In the genomic region with DNA sequence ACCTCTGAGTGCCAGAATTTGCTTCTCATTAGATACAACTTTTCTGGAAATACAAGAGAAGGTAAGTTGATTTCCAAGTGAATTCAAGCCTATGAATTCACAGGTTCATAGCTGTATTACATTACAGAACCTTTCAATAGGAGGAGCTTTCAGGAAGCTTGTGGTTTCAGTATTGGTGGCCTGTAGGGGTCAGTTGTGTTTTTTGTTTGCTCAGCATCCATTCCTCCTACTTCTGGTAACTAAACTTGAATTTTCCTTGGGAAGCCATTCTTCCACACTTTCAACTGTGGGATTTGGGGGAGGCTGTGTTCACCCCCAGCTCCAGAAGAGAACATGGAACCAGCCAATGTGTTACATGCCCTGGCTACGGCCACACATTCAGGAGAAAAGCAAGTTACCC, we compare ENCODE assay signal across 1 cellular context.
TF ChIP-seq lines count a peak whose summit lies in the region.

No MANE protein-coding gene starts in this region.

TF ChIP-seq in K562, 482 proteins besides CTCF, POLR2A, EP300 and RAD21:
- peak; percentile 79 for TF ChIP-seq MAFG (tag; conservative IDR thresholded peaks at IDR 0.05)
- TF ChIP-seq C11orf30 (IDR thresholded peaks at IDR 0.05; ENCODE audit: low read depth) = peak; percentile 89
- peak; percentile 61; the same call in 1 of the 2 replicates for TF ChIP-seq MAFK (IDR thresholded peaks at IDR 0.05; ENCODE audit: low read length)
- TF ChIP-seq SMC3 (conservative IDR thresholded peaks at IDR 0.05; ENCODE audit: insufficient read depth, low read depth, low read length) = 0 out of 2 replicates have a peak, but pooled peaks have one; percentile 10
- no peak for TF ChIP-seq MED1 (CRISPR knock-in tag; IDR thresholded peaks at IDR 0.05; ENCODE audit: borderline replicate concordance)
- 0 out of 2 replicates have a peak, but pooled peaks have one; percentile 16 for TF ChIP-seq ATF7 (IDR thresholded peaks at IDR 0.05)
- TF ChIP-seq, protein P1, sequence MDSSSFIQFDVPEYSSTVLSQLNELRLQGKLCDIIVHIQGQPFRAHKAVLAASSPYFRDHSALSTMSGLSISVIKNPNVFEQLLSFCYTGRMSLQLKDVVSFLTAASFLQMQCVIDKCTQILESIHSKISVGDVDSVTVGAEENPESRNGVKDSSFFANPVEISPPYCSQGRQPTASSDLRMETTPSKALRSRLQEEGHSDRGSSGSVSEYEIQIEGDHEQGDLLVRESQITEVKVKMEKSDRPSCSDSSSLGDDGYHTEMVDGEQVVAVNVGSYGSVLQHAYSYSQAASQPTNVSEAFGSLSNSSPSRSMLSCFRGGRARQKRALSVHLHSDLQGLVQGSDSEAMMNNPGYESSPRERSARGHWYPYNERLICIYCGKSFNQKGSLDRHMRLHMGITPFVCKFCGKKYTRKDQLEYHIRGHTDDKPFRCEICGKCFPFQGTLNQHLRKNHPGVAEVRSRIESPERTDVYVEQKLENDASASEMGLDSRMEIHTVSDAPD (CRISPR knock-in tag; IDR thresholded peaks at IDR 0.05) = no peak
- TF ChIP-seq ETV1 (tag; conservative IDR thresholded peaks at IDR 0.05; ENCODE audit: low read depth) = 0 out of 2 replicates have a peak, but pooled peaks have one; percentile 15
- no peak for TF ChIP-seq ZNF324 (CRISPR knock-in tag; IDR thresholded peaks at IDR 0.05)
- TF ChIP-seq MCM7 (IDR thresholded peaks at IDR 0.05) = no peak
- TF ChIP-seq MAFF (IDR thresholded peaks at IDR 0.05; ENCODE audit: low read length) = peak; percentile 56; the same call in 1 of the 2 replicates
- TF ChIP-seq ESRRA (IDR thresholded peaks at IDR 0.05; ENCODE audit: borderline replicate concordance, low read depth) = peak; percentile 71; the same call in 1 of the 2 replicates
- peak; percentile 94 for TF ChIP-seq ZNF316 (IDR thresholded peaks at IDR 0.05)
- TF ChIP-seq SRSF9 (IDR thresholded peaks at IDR 0.05; ENCODE audit: borderline replicate concordance, low read depth, low read length) = no peak
